Comparison of ENCODE assay signal across 11 cellular contexts in the genomic region with DNA sequence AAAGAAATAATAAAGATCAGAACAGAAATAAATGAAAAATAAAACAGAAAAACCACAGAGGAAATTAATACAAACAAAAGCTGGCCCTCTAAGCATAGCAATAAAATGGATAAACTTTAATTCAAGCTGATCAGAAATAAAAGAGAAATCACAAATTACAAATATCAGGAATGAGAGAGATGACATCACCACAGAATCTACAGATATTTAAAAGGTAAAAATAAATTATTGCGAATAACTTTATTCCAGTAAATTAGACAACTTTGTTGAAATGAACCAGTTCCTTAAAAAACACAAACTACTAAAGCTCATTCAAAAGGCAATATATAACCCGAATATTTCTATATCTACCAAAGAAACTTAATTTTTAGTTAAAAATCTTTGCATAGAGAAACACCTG.
"Had no signal": no experiment of that assay in that cellular context is flagged by ENCODE, and none has a peak within 500 bp of the region (broad histone marks: within the 10 kb centered on the region; RNA-seq: fewer than 3 reads in every experiment).

No MANE protein-coding gene starts in this region.

- H3K4me1 Mint-ChIP-seq: H9 had no signal

- H2AFZ ChIP-seq: GM23338 had no signal

- DNase-seq: H9, HCEC 1CT, HFFc6, Karpas-422, KBM-7 had no signal

- H3K4me2 ChIP-seq: GM23338, KMS-11 had no signal

- H3K9me3 Mint-ChIP-seq: GM23338, H9 had no signal

- H3K9ac ChIP-seq: KMS-11 had no signal

- H3K36me3 Mint-ChIP-seq: IgD-negative memory B cell had no signal

- H3K27ac Mint-ChIP-seq: GM23338, H9, HFFc6, IgD-negative memory B cell had no signal

- H3K27me3 Mint-ChIP-seq: IgD-negative memory B cell had no signal

- FAIRE-seq: H1, H54 had no signal

- ATAC-seq: GM23338 had no signal

- H3K4me3 Mint-ChIP-seq: GM23338, H9, HFFc6, IgD-negative memory B cell had no signal

- H3K27ac ChIP-seq: HL-60, KMS-11 had no signal

- H3K4me3 ChIP-seq: GM23338 had no signal
